ENCODE assay signal across 15 cellular contexts in the genomic region with DNA sequence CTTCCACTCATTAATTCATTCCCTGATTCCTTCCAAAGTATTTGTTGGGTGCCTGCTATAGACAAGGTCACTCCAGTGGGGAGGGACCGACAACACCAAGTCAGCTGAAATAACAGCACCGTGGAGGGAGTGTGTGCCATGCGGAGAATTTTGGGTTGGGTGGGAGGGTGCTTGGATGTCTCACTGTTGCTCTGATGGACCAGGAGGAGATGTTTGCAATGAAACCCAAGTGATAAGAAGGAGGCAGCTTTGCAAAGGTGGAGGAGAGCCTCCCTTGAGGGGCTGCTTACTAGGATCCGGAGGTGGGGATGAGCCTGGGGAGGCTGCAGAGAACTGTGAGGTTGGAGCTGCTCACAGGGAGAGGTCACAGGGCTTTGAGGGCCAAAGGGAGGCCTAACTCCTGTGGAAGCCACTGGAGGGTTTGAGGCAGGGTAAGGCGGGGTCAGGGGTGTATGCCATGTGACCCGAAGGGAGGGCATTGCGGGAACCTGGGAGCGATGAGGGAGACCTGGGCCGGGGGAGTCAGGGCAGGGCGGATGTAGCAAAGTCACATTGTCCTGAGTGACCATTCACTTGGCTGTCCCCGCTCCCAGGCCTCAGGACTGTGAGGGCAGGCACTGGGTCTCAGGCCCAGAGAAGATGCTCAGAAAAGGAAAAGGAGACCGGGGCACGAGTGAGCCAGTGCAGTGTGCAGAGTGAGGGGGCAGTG.
DNase-seq lines count a peak whose midpoint lies in the region; ATAC-seq and TF ChIP-seq lines count a peak whose summit lies in the region.
"Had no signal": no experiment of that assay in that cellular context is flagged by ENCODE, and none has a peak within 500 bp of the region (broad histone marks: within the 10 kb centered on the region; RNA-seq: fewer than 3 reads in every experiment).

No MANE protein-coding gene starts in this region.

- TF ChIP-seq CTCF in coronary artery (IDR thresholded peaks at IDR 0.05), result no peak
- TF ChIP-seq CTCF in prostate gland (IDR thresholded peaks at IDR 0.05), result no peak

- H3K4me3 ChIP-seq in BLaER1, result no peak overlapping the region
- H3K4me3 ChIP-seq in BLaER1 treated with 17β-estradiol and CSF1 and Interleukin-3, amounts not matched to agents 10 nM and 100 nM, result no peak overlapping the region; a peak in 2 of 20 replicates
- no peak overlapping the region for H3K4me3 ChIP-seq in coronary artery
- H3K4me3 ChIP-seq in prostate gland, result no peak overlapping the region
- H3K4me3 ChIP-seq: A549, GM12878 had no signal

- peak overlapping the region; percentile 59 for H3K4me2 ChIP-seq in BLaER1
- H3K4me2 ChIP-seq in BLaER1 treated with 17β-estradiol and CSF1 and Interleukin-3, amounts not matched to agents 10 nM and 100 nM, result peak overlapping the region in 9 of 11 experiments; percentile 46 to 99 (median 89); a peak in 18 of 22 replicates
- H3K4me2 ChIP-seq: A549 had no signal

- DNase-seq in coronary artery (ENCODE audit: low spot score) (peak; percentile 52), posterior vena cava (ENCODE audit: low spot score) (peak; percentile 52), prostate gland (ENCODE audit: low spot score) (no peak), caudate nucleus (lab: John Stamatoyannopoulos, UW) (no peak)
- DNase-seq: Calu3; CD4-positive, CD25-positive, alpha-beta regulatory T cell; DMS79; GOT3; H9 had no signal

- peaks cover 80% of the 10 kb centered on the region for H3K36me3 ChIP-seq in BLaER1
- H3K36me3 ChIP-seq in BLaER1 treated with 17β-estradiol and CSF1 and Interleukin-3, amounts not matched to agents 10 nM and 100 nM, result peaks cover 0 to 90% (median 18%) of the 10 kb centered on the region in 11 experiments; a peak in 11 of 22 replicates
- H3K36me3 ChIP-seq in prostate gland, result no peaks in the 10 kb centered on the region
- H3K36me3 ChIP-seq: BE2C had no signal

- H3K27ac ChIP-seq in BLaER1 (peak overlapping the region; percentile 38), coronary artery (no peak overlapping the region), prostate gland (no peak overlapping the region), caudate nucleus (ENCODE audit: low read depth, low read length) (no peak overlapping the region)
- peak overlapping the region in 8 of 11 experiments; percentile 17 to 66 (median 48); a peak in 16 of 22 replicates for H3K27ac ChIP-seq in BLaER1 treated with 17β-estradiol and CSF1 and Interleukin-3, amounts not matched to agents 10 nM and 100 nM
- H3K27ac ChIP-seq: A549 had no signal

- H3K4me1 ChIP-seq in BLaER1 (peaks cover 98% of the 10 kb centered on the region), prostate gland (replicated peaks) (no peaks in the 10 kb centered on the region)
- H3K4me1 ChIP-seq in BLaER1 treated with 17β-estradiol and CSF1 and Interleukin-3, amounts not matched to agents 10 nM and 100 nM, result peaks cover 37 to 97% (median 90%) of the 10 kb centered on the region in 10 experiments
- H3K4me1 ChIP-seq: A549, BE2C had no signal

- H3K27me3 ChIP-seq in BLaER1 (no peaks in the 10 kb centered on the region), prostate gland (replicated peaks; ENCODE audit: insufficient read depth) (peaks cover 2% of the 10 kb centered on the region)
- H3K27me3 ChIP-seq in BLaER1 treated with 17β-estradiol and CSF1 and Interleukin-3, amounts not matched to agents 10 nM and 100 nM, result peaks cover 0 to 73% (median 0%) of the 10 kb centered on the region in 11 experiments; a peak in 4 of 22 replicates
- H3K27me3 ChIP-seq: BE2C had no signal

- peaks cover 100% of the 10 kb centered on the region for H4K20me1 ChIP-seq in BLaER1
- H4K20me1 ChIP-seq in BLaER1 treated with 17β-estradiol and CSF1 and Interleukin-3, amounts not matched to agents 10 nM and 100 nM, result peaks cover under 1 to 100% (median 8%) of the 10 kb centered on the region in 11 experiments; a peak in 14 of 22 replicates

- no peak for ATAC-seq in GM18519 (IDR thresholded peaks at IDR 0.05; ENCODE audit: low FRiP score, unreplicated experiment)
- ATAC-seq: A549, GM12878 had no signal

- no peak overlapping the region for H3K9ac ChIP-seq in BLaER1
- peak overlapping the region in 2 of 11 experiments; percentile 25 to 26; a peak in 2 of 22 replicates for H3K9ac ChIP-seq in BLaER1 treated with 17β-estradiol and CSF1 and Interleukin-3, amounts not matched to agents 10 nM and 100 nM

- WGBS in prostate gland, result 94% methylated on average over 13 of the region's 13 CpGs

- intact Hi-C loops in posterior vena cava (cut with DNase I), result no loop called here
- intact Hi-C loops in prostate gland (cut with DNase I), result no loop called here

- H3K9me3 ChIP-seq in BLaER1 (no peaks in the 10 kb centered on the region), prostate gland (no peaks in the 10 kb centered on the region)
- H3K9me3 ChIP-seq in BLaER1 treated with 17β-estradiol and CSF1 and Interleukin-3, amounts not matched to agents 10 nM and 100 nM (replicated peaks in 1 of 11), result no peaks in the 10 kb centered on the region
- H3K9me3 ChIP-seq: A549, BE2C had no signal

- TF ChIP-seq POLR2A in prostate gland (IDR thresholded peaks at IDR 0.05), result no peak

Comparison
In these comparisons a context has a peak if more than half of its experiments do, and no peak if none do; other contexts are left out.
1. H3K27ac ChIP-seq: peak in BLaER1 (single experiment) and BLaER1 treated with 17β-estradiol and CSF1 and Interleukin-3, amounts not matched to agents 10 nM and 100 nM (8 of 11); none in coronary artery (0 of 2), prostate gland (0 of 2) and caudate nucleus (single experiment).
2. DNase-seq: peak in coronary artery (single experiment) and posterior vena cava (single experiment); none in prostate gland (single experiment) and caudate nucleus (0 of 61).